14 cellular contexts compared by ENCODE assay signal in the genomic region with DNA sequence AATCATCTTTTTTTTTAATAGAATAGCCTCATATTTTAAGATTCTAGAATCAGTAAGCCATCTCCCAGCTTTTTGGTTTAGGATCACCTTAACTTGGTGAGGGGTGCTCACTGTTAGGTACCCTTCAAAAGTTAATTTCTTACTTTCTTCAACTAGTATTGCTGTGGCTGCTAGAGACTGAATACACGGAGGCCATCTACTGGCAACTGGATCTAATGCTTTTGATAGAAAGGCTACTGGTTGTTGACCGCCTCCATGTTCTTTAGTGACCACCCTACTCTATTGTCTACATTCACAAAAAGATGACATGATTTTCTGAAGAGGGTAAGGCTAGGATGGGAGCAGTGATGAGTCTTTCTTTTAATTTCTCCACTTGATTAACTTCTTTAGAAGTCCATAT. TPM values are rescaled to one million over a fixed set of nuclear protein-coding genes. Genes with fewer than 3 reads are reported as not detected.
DNase-seq lines count a peak whose midpoint lies in the region; TF ChIP-seq lines count a peak whose summit lies in the region.
"Had no signal": no experiment of that assay in that cellular context is flagged by ENCODE, and none has a peak within 500 bp of the region (broad histone marks: within the 10 kb centered on the region; RNA-seq: fewer than 3 reads in every experiment).

No MANE protein-coding gene starts in this region.

- TF ChIP-seq RAD21 in Ishikawa (IDR thresholded peaks at IDR 0.05; ENCODE audit: low read depth): peak; percentile 59

- DNase-seq in DMS53 (lab: John Stamatoyannopoulos, UW) (peak; percentile 50), DMS53 treated with DMSO at 0.1 percent for 48 hours (lab: John Stamatoyannopoulos, UW; ENCODE audit: unreplicated experiment) (no peak), brain microvascular endothelial cell (no peak), osteoblast (ENCODE audit: insufficient read length, low spot score, missing footprints) (peak; percentile 47), C1 segment of cervical spinal cord (lab: John Stamatoyannopoulos, UW) (no peak), NCI-H2029 (lab: John Stamatoyannopoulos, UW) (no peak), NCI-H1417 treated with DMSO at 0.1 percent for 48 hours (lab: John Stamatoyannopoulos, UW) (no peak)
- DNase-seq: activated T-cell treated with anti-CD3 and anti-CD28 coated beads, Interleukin-2, amount 50 U/mL, for 1 hour; cerebellar nuclear complex; heart left ventricle; IMR-90; sigmoid colon had no signal

- no peaks in the 10 kb centered on the region for H3K9me3 ChIP-seq in osteoblast (ENCODE audit: low read depth, low read length)
- H3K9me3 ChIP-seq: heart left ventricle, sigmoid colon had no signal

- no peak overlapping the region for H3K4me2 ChIP-seq in osteoblast (ENCODE audit: insufficient read depth, low read length)

- TF ChIP-seq EP300 in Ishikawa (IDR thresholded peaks at IDR 0.05; ENCODE audit: borderline replicate concordance): no peak

- H3K79me2 ChIP-seq in osteoblast (ENCODE audit: insufficient read depth, low read length): no peaks in the 10 kb centered on the region

- no peaks in the 10 kb centered on the region for H4K20me1 ChIP-seq in osteoblast (ENCODE audit: insufficient read depth, low read length)

- no peak overlapping the region for H2AFZ ChIP-seq in osteoblast (ENCODE audit: low read length)

- TF ChIP-seq CTCF in brain microvascular endothelial cell (IDR thresholded peaks at IDR 0.05; ENCODE audit: low read depth, low read length, missing control alignments): peak; percentile 45
- TF ChIP-seq CTCF in osteoblast (IDR thresholded peaks at IDR 0.05; ENCODE audit: extremely low read depth, low read depth, low read length): no peak

- H3K4me3 ChIP-seq in brain microvascular endothelial cell (ENCODE audit: low read depth, low read length) (no peak overlapping the region), osteoblast (ENCODE audit: insufficient read depth, low read length) (no peak overlapping the region)
- H3K4me3 ChIP-seq: heart left ventricle, sigmoid colon had no signal

- H3K36me3 ChIP-seq in brain microvascular endothelial cell (replicated peaks): no peaks in the 10 kb centered on the region
- no peaks in the 10 kb centered on the region for H3K36me3 ChIP-seq in osteoblast (ENCODE audit: insufficient read depth, low read length)
- H3K36me3 ChIP-seq: heart left ventricle, sigmoid colon had no signal

- in situ Hi-C loops in brain microvascular endothelial cell (cut with HindIII; ENCODE audit: low pct_ligation_motif_present, low sequenced_read_pairs): no loop called here

- H3K27me3 ChIP-seq in brain microvascular endothelial cell (replicated peaks): peaks cover 7% of the 10 kb centered on the region
- H3K27me3 ChIP-seq in osteoblast (ENCODE audit: insufficient read depth, low read length): peaks cover 28% of the 10 kb centered on the region
- H3K27me3 ChIP-seq: sigmoid colon had no signal

- H3K4me1 ChIP-seq in osteoblast (ENCODE audit: insufficient read depth, low read length): no peaks in the 10 kb centered on the region
- H3K4me1 ChIP-seq: heart left ventricle, sigmoid colon had no signal

- H3K27ac ChIP-seq in brain microvascular endothelial cell (no peak overlapping the region), osteoblast (ENCODE audit: low read depth, low read length) (no peak overlapping the region)
- H3K27ac ChIP-seq: heart left ventricle, sigmoid colon had no signal

TF ChIP-seq in Ishikawa, 13 proteins besides CTCF, POLR2A, EP300 and RAD21:
- TF ChIP-seq TAF1 (IDR thresholded peaks at IDR 0.05; ENCODE audit: low read depth): no peak
- TF ChIP-seq CREB1 (IDR thresholded peaks at IDR 0.05; ENCODE audit: low read depth): no peak
- TF ChIP-seq, protein P1, sequence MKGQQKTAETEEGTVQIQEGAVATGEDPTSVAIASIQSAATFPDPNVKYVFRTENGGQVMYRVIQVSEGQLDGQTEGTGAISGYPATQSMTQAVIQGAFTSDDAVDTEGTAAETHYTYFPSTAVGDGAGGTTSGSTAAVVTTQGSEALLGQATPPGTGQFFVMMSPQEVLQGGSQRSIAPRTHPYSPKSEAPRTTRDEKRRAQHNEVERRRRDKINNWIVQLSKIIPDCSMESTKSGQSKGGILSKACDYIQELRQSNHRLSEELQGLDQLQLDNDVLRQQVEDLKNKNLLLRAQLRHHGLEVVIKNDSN (IDR thresholded peaks at IDR 0.05): no peak
- no peak for TF ChIP-seq FOXM1 (IDR thresholded peaks at IDR 0.05; ENCODE audit: borderline replicate concordance, low read depth)
- no peak for TF ChIP-seq YY1 (IDR thresholded peaks at IDR 0.05; ENCODE audit: low read depth)
- TF ChIP-seq TEAD4 (IDR thresholded peaks at IDR 0.05): no peak
- no peak for TF ChIP-seq TCF12 (IDR thresholded peaks at IDR 0.05; ENCODE audit: low read depth)
- TF ChIP-seq, protein P2, sequence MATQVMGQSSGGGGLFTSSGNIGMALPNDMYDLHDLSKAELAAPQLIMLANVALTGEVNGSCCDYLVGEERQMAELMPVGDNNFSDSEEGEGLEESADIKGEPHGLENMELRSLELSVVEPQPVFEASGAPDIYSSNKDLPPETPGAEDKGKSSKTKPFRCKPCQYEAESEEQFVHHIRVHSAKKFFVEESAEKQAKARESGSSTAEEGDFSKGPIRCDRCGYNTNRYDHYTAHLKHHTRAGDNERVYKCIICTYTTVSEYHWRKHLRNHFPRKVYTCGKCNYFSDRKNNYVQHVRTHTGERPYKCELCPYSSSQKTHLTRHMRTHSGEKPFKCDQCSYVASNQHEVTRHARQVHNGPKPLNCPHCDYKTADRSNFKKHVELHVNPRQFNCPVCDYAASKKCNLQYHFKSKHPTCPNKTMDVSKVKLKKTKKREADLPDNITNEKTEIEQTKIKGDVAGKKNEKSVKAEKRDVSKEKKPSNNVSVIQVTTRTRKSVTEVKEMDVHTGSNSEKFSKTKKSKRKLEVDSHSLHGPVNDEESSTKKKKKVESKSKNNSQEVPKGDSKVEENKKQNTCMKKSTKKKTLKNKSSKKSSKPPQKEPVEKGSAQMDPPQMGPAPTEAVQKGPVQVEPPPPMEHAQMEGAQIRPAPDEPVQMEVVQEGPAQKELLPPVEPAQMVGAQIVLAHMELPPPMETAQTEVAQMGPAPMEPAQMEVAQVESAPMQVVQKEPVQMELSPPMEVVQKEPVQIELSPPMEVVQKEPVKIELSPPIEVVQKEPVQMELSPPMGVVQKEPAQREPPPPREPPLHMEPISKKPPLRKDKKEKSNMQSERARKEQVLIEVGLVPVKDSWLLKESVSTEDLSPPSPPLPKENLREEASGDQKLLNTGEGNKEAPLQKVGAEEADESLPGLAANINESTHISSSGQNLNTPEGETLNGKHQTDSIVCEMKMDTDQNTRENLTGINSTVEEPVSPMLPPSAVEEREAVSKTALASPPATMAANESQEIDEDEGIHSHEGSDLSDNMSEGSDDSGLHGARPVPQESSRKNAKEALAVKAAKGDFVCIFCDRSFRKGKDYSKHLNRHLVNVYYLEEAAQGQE (IDR thresholded peaks at IDR 0.05; ENCODE audit: low read depth): no peak
- TF ChIP-seq CEBPB (IDR thresholded peaks at IDR 0.05): no peak
- no peak for TF ChIP-seq ZBTB7A (IDR thresholded peaks at IDR 0.05; ENCODE audit: low read depth)
- TF ChIP-seq EGR1 (IDR thresholded peaks at IDR 0.05): no peak
- no peak for TF ChIP-seq NFIC (IDR thresholded peaks at IDR 0.05)
TF ChIP-seq in Ishikawa: peak in this region for 0.

RNA-seq across cellular contexts. Expression of a gene that starts 16.7 kb away (rescaled TPM):
- total RNA-seq in osteoblast: not detected in 2 replicates
- total RNA-seq: A172, heart left ventricle, IMR-90, sigmoid colon had no signal

RNA-seq across cellular contexts. Expression of a gene that starts 40.6 kb away (rescaled TPM):
- under 0.01 and 0.29 TPM in 2 replicates for total RNA-seq in osteoblast
- total RNA-seq: heart left ventricle, IMR-90, sigmoid colon had no signal

RNA-seq across cellular contexts. Expression of a gene that starts 51.6 kb away (rescaled TPM):
- total RNA-seq in osteoblast: not detected in 2 replicates
- total RNA-seq: A172, IMR-90, sigmoid colon had no signal

Comparison
In these comparisons a context has a peak if more than half of its experiments do, and no peak if none do; other contexts are left out.
1. DNase-seq: peak in DMS53 (single experiment) and osteoblast (single experiment); none in DMS53 treated with DMSO at 0.1 percent for 48 hours (single experiment), brain microvascular endothelial cell (single experiment), C1 segment of cervical spinal cord (0 of 14), NCI-H2029 (single experiment) and NCI-H1417 treated with DMSO at 0.1 percent for 48 hours (single experiment).